25 cellular contexts compared by ENCODE assay signal in the genomic region with DNA sequence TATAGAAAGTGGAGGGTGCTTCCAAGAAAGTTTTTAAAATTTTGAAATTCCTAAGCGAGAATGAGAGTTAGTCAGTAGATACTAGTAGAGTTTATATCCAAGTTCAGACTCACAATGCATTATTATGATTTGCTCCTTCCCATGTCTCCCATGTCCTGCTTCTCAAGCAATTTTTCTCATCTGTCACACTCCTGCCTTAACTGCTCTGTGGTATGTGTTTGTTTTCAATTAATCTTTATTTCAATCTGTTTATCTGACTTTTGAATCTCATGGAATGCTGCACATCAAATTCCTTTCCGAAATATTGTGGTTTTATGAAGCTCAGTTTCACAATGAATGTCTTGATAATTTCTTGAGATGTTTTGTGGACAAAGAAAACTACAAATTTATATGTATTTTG. TPM values are rescaled to one million over a fixed set of nuclear protein-coding genes. Genes with fewer than 3 reads are reported as not detected.
"Had no signal": no experiment of that assay in that cellular context is flagged by ENCODE, and none has a peak within 500 bp of the region (broad histone marks: within the 10 kb centered on the region; RNA-seq: fewer than 3 reads in every experiment).

No MANE protein-coding gene starts in this region.

- DNase-seq: activated CD4-positive, alpha-beta T cell treated with anti-CD3 and anti-CD28 coated beads for 4 hours; activated CD4-positive, alpha-beta T cell treated with anti-CD3 and anti-CD28 coated beads, Interleukin-2, amount 50 U/mL, for 48 hours; activated CD4-positive, CD25-positive, alpha-beta regulatory T cell; activated effector memory CD4-positive, alpha-beta T cell treated with anti-CD3 and anti-CD28 coated beads, Interleukin-2, amount 50 U/mL, for 16 hours; activated naive CD4-positive, alpha-beta T cell treated with anti-CD3 and anti-CD28 coated beads, Interleukin-2, amount 10 ng/mL, durations not matched to agents 7 days and 5 days; activated T-cell treated with anti-CD3 and anti-CD28 coated beads, Interleukin-2, amount 50 U/mL, for 48 hours; anterior cingulate cortex; caudate nucleus; effector CD4-positive, alpha-beta T cell; erythroblast; gastrocnemius medialis; hippocampal formation; kidney glomerular epithelial cell; left lung; naive thymus-derived CD4-positive, alpha-beta T cell; right lobe of liver; stimulated activated CD4-positive, alpha-beta T cell treated with anti-CD3 and anti-CD28 coated beads, Interleukin-15, amount 100 ng/mL, for 24 hours; stimulated activated CD8-positive, alpha-beta memory T cell treated with anti-CD3 and anti-CD28 coated beads, Interleukin-4, amount 100 ng/mL, for 48 hours; stimulated activated naive B cell treated with anti-CD40 and anti-IgM and Interleukin-4, amounts not matched to agents 10 μg/mL and 1 μg/mL and 100 μg/mL, for 72 hours; transverse colon; uterus had no signal

- H3K27ac ChIP-seq: gastrocnemius medialis, left lung, neural progenitor cell, right lobe of liver, transverse colon, uterus had no signal

- H3K9ac ChIP-seq: neural progenitor cell had no signal

- H3K9me3 ChIP-seq: right lobe of liver had no signal

- H3K4me1 ChIP-seq: gastrocnemius medialis, left lung, neural progenitor cell, right lobe of liver, transverse colon, uterus had no signal

- H3K27me3 ChIP-seq: gastrocnemius medialis, left lung, neural progenitor cell, right lobe of liver, uterus had no signal

- H3K36me3 ChIP-seq: gastrocnemius medialis, left lung, neural progenitor cell, right lobe of liver, transverse colon, uterus had no signal

- H3K4me3 ChIP-seq: gastrocnemius medialis, left lung, lung, neural progenitor cell, right lobe of liver, smooth muscle cell, transverse colon, uterus had no signal

- H3K4me2 ChIP-seq: neural progenitor cell, smooth muscle cell had no signal

- H2AFZ ChIP-seq: neural progenitor cell had no signal

RNA-seq across cellular contexts. Expression of gene THY1, which starts 18.1 kb away (rescaled TPM):
- polyA plus RNA-seq: naive thymus-derived CD4-positive, alpha-beta T cell had no signal

RNA-seq across cellular contexts. Expression of gene MFRP, which starts 58.4 kb away (rescaled TPM):
- polyA plus RNA-seq: fibroblast of lung; lung; naive thymus-derived CD4-positive, alpha-beta T cell; smooth muscle cell had no signal
